In the genomic region with DNA sequence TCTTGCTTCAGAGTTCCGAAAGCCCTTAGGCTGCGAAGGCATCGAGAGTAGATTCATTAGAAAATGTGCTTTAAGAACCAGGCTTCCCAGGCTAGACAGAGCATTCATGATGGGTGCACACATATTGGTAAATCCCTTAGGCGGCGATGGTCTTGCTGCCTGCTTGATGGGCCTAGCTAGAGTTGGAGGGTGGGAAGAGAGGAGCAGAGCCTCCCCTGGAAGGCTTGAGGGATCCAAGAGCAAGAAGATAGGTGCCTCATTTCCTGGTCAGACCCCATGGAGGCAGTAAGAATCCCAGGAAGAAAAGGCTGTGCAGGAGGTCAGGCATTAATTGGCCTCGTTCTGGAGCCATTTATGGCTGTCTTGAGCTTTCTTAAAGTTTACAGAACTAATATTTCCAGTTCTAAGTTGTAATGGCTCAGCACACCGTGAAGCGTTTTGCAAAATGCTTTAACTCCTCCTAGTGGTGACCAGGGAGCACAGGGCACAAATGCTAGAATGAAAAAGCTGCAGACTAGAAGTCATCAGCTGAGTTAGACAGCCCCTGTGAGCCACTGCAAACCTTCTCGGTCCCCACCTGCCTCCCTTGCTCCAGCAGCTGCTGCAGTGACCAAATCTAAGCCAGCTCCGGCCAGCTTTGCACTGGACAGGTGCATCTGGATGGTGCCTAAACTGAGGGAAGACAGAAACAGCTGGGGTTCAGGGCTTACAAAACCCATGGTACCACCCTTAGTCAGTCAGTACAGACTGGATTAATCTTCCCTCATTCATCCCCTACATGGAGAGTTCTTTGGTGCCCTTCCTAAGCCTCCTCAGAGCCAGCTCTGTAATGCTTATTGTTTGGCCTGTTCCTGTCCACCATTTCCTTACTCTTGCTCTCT, we compare ENCODE assay signal across 9 cellular contexts. TPM values are rescaled to one million over a fixed set of nuclear protein-coding genes. Genes with fewer than 3 reads are reported as not detected.
A peak's percentile ranks its signal among the peaks of the same experiment; 100 is the strongest.
DNase-seq lines count a peak whose midpoint lies in the region; ATAC-seq and TF ChIP-seq lines count a peak whose summit lies in the region.
"Had no signal": no experiment of that assay in that cellular context is flagged by ENCODE, and none has a peak within 500 bp of the region (broad histone marks: within the 10 kb centered on the region; RNA-seq: fewer than 3 reads in every experiment).

No MANE protein-coding gene starts in this region.

- H3K79me2 ChIP-seq in hepatocyte = no peaks in the 10 kb centered on the region

- no peaks in the 10 kb centered on the region for H3K27me3 ChIP-seq in hepatocyte

- no peaks in the 10 kb centered on the region for H3K4me1 ChIP-seq in hepatocyte (ENCODE audit: insufficient read depth)

- H3K4me3 ChIP-seq in hepatocyte = no peak overlapping the region

- no peaks in the 10 kb centered on the region for H4K20me1 ChIP-seq in hepatocyte (ENCODE audit: insufficient read depth, poor library complexity, severe bottlenecking)

- no peaks in the 10 kb centered on the region for H3K9me2 ChIP-seq in hepatocyte (replicated peaks; ENCODE audit: insufficient read depth)

- H3K36me3 ChIP-seq in hepatocyte (replicated peaks; ENCODE audit: insufficient read depth, low read depth) = no peaks in the 10 kb centered on the region

- no peak overlapping the region for H2AFZ ChIP-seq in hepatocyte

- 52% methylated on average over 10 of the region's 10 CpGs for WGBS in hepatocyte (ENCODE audit: low lambda C conversion rate, missing lambda C conversion rate)

- TF ChIP-seq CTCF in 22Rv1 (IDR thresholded peaks at IDR 0.05) (peak; percentile 81), GM12874 (IDR thresholded peaks at IDR 0.05; ENCODE audit: insufficient read depth, low read depth, low read length) (peak; percentile 78), hepatocyte (IDR thresholded peaks at IDR 0.05; ENCODE audit: poor library complexity) (peak; percentile 77)

- ATAC-seq in HG02642 (IDR thresholded peaks at IDR 0.05; ENCODE audit: poor library complexity, unreplicated experiment) (peak; percentile 70), HG02840 (IDR thresholded peaks at IDR 0.05; ENCODE audit: low FRiP score, unreplicated experiment) (no peak)

- no peak overlapping the region for H3K4me2 ChIP-seq in hepatocyte

- DNase-seq in NCI-H2171 treated with DMSO at 0.1 percent for 48 hours (lab: John Stamatoyannopoulos, UW) (peak; percentile 36), amniotic stem cell (lab: John Stamatoyannopoulos, UW) (peak; percentile 40), hepatocyte (ENCODE audit: low spot score) (peak; percentile 68)
- DNase-seq in stimulated activated CD8-positive, alpha-beta memory T cell treated with anti-CD3 and anti-CD28 coated beads, Interleukin-4, amount 100 ng/mL, for 48 hours = peak; percentile 25

- H3K27ac ChIP-seq in 22Rv1 (no peak overlapping the region), hepatocyte (no peak overlapping the region)
- H3K27ac ChIP-seq: epithelial cell of prostate had no signal

- H3K9me3 ChIP-seq in hepatocyte (ENCODE audit: low read depth) = no peaks in the 10 kb centered on the region

RNA-seq across cellular contexts. Expression of a gene that starts 14.7 kb away (rescaled TPM):
- 1.4 TPM in 1 of 2 replicates, not detected in the other for total RNA-seq in hepatocyte
- polyA plus RNA-seq in hepatocyte = 0.97 and 1.8 TPM in 2 replicates

RNA-seq across cellular contexts. Expression of a gene that starts 33.6 kb away (rescaled TPM):
- not detected in 2 replicates for total RNA-seq in hepatocyte
- not detected in 2 replicates for polyA plus RNA-seq in hepatocyte

RNA-seq across cellular contexts. Expression of a gene that starts 38.0 kb away (rescaled TPM):
- 65.9 and 92.4 TPM in 2 replicates for total RNA-seq in hepatocyte
- 57.3 and 68.6 TPM in 2 replicates for polyA plus RNA-seq in hepatocyte
